8 cellular contexts compared by ENCODE assay signal in the genomic region with DNA sequence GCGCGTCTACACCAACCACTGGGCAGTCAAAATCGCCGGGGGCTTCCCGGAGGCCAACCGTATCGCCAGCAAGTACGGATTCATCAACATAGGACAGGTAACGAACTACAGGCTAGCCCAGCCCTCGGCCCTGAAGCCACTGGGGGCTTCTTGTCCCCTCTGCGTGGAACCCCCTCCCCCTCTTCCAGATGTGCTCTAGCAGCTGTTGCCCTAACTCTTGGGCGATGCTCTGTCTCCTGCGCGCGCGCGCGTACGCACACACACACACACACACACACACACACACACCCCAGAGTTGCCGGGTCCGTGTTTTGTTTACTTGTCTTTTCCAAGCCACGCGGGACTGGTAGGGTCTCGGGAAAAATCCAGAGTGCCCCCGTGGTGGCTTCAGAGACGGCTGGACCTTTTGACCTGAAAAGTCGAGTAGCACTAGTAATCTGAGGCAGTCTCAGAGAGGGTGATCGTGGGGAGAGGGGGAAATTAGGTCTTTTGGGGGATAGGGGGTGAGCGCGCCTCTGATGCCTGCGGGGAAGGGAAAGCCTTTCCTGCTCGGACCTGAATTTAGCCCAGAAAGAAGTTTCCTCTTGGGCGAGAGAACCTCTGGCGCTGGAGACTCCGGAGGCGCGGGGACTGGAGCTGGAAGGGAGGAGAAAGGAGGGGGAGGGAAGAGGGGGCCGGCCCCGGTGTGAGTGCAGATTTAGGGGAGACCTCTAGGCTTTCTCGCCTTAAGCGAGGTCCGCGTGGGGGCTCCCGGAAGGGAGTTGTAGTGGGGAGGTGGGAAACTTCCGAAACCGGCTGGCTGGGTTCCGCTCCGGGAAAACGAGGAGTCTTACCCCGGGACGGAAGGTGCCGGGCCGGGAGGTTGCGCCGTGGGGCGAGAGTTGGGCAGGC. TPM values are rescaled to one million over a fixed set of nuclear protein-coding genes. Genes with fewer than 3 reads are reported as not detected.
A peak's percentile ranks its signal among the peaks of the same experiment; 100 is the strongest.
DNase-seq lines count a peak whose midpoint lies in the region; ATAC-seq lines count a peak whose summit lies in the region.

No MANE protein-coding gene starts in this region.

- peak; percentile 9 for DNase-seq in H4 (ENCODE audit: low spot score)
- DNase-seq in T-helper 9 cell, result peak; percentile 7
- peak; percentile 49 for DNase-seq in left lobe of liver (ENCODE audit: low spot score)
- DNase-seq in stimulated activated CD4-positive, alpha-beta T cell treated with anti-CD3 and anti-CD28 coated beads, Interleukin-2, amount 100 ng/mL, for 24 hours, result peak; percentile 50
- DNase-seq in occipital lobe (lab: John Stamatoyannopoulos, UW), result no peak
- no peak for DNase-seq in MV-4-11 (lab: John Stamatoyannopoulos, UW)

- peak; percentile 11 for ATAC-seq in left lobe of liver
- ATAC-seq in GM19467 (IDR thresholded peaks at IDR 0.05; ENCODE audit: unreplicated experiment), result no peak

- H3K27ac ChIP-seq in cingulate gyrus (ENCODE audit: low read depth, low read length), result peak overlapping the region; percentile 54

RNA-seq across cellular contexts. Expression of a gene that starts 1.0 kb away (rescaled TPM):
- total RNA-seq in H4 (2014; rRNA removed; shearing (Covaris generic)), result 2.4 TPM in 2 replicates
- total RNA-seq in left lobe of liver (3.2 TPM), occipital lobe (16.5 TPM)

Comparison
In these comparisons a context has a peak if more than half of its experiments do, and no peak if none do; other contexts are left out.
1. DNase-seq: peak in H4 (single experiment), T-helper 9 cell (single experiment), left lobe of liver (single experiment) and stimulated activated CD4-positive, alpha-beta T cell treated with anti-CD3 and anti-CD28 coated beads, Interleukin-2, amount 100 ng/mL, for 24 hours (2 of 2); none in occipital lobe (single experiment) and MV-4-11 (single experiment).